In genomic region chr2:24424387-24424786, GRCh38 we compare ENCODE assay signal across 8 cellular contexts.
"Had no signal": no experiment of that assay in that cellular context is flagged by ENCODE, and none has a peak within 500 bp of the region (broad histone marks: within the 10 kb centered on the region; RNA-seq: fewer than 3 reads in every experiment).

No MANE protein-coding gene starts in this region.

- H2AFZ ChIP-seq: GM23338 had no signal

- H3K4me1 Mint-ChIP-seq: H9 had no signal

- H3K4me2 ChIP-seq: GM23338 had no signal

- ATAC-seq: GM23338, K562 had no signal

- H3K27ac Mint-ChIP-seq: GM23338, H9 had no signal

- DNase-seq: H9, HCEC 1CT, IMR-90 had no signal

- H3K4me3 Mint-ChIP-seq: GM23338, H9 had no signal

- FAIRE-seq: H1, H54, HTR-8/SVneo, K562 had no signal

- H3K4me3 ChIP-seq: GM23338, K562 had no signal
